ENCODE assay signal across 10 cellular contexts in the genomic region with DNA sequence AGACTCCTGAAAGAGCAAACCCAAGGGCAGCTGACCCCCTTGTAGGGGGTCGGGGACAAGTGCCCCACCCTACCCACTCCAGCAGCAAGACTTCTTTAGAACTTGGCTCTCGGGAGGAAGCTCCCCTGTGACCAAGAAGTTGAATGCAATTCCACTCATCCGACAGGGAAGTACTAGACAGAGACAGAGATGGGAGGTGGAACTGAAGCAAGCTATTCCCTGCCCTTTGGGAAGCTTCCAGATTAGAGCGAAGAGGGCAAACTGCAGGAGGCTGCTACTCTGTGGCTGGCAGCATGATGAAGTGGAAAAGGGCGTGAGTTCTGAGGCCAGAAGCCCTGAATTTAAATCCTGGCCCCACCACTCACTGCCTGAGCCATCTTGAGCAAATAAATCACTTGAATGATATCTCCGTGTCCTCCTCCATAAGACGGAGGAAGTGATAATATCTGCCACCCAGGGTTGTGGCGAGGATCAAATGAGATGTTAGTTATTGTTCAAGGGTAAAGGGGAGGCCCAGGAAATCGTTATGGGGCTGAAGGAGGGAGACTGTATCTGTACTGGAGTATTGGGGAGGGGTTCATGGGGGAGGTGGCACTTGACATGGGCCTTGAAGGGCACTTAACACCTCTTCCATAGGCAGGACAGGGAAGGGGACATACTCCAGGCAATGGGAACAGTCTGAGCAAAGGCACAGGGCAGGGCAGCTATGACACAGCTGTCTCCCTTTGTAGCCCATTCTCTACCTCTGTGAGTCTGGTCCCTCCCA. TPM values are rescaled to one million over a fixed set of nuclear protein-coding genes. Genes with fewer than 3 reads are reported as not detected.
DNase-seq lines count a peak whose midpoint lies in the region; ATAC-seq and TF ChIP-seq lines count a peak whose summit lies in the region.
"Had no signal": no experiment of that assay in that cellular context is flagged by ENCODE, and none has a peak within 500 bp of the region (broad histone marks: within the 10 kb centered on the region; RNA-seq: fewer than 3 reads in every experiment).

No MANE protein-coding gene starts in this region.

- ATAC-seq in WTC11: no peak
- peak; percentile 78 for ATAC-seq in activated naive CD8-positive, alpha-beta T cell treated with anti-CD3 and anti-CD28 coated beads, Interleukin-2, amount 50 U/mL, for 24 hours
- no peak for ATAC-seq in HG02970 (IDR thresholded peaks at IDR 0.05; ENCODE audit: low FRiP score, unreplicated experiment)
- ATAC-seq: left colon had no signal

- H3K9me3 ChIP-seq in KOPT-K1 (ENCODE audit: insufficient read depth, low read length, poor library complexity, severe bottlenecking): no peaks in the 10 kb centered on the region

- H3K4me3 Mint-ChIP-seq in WTC11 (peak overlapping the region; percentile 69; the same call in 1 of the 2 replicates), neural crest cell (peak overlapping the region; percentile 62)
- H3K4me3 Mint-ChIP-seq in activated naive CD8-positive, alpha-beta T cell treated with anti-CD3 and anti-CD28 coated beads, Interleukin-2, amount 50 U/mL, for 24 hours: peak overlapping the region; percentile 53

- H3K27ac ChIP-seq in KOPT-K1 (ENCODE audit: low read depth, low read length, poor library complexity, severe bottlenecking): peak overlapping the region; percentile 67

- H3K27me3 Mint-ChIP-seq in WTC11 (ENCODE audit: low read depth) (peaks cover 61% of the 10 kb centered on the region), neural crest cell (ENCODE audit: low read depth) (peaks cover 68% of the 10 kb centered on the region)
- H3K27me3 Mint-ChIP-seq in activated naive CD8-positive, alpha-beta T cell treated with anti-CD3 and anti-CD28 coated beads, Interleukin-2, amount 50 U/mL, for 24 hours: peaks cover 13% of the 10 kb centered on the region

- no peaks in the 10 kb centered on the region for H3K36me3 ChIP-seq in KOPT-K1 (ENCODE audit: insufficient read depth, low read length)

- CTCF ChIA-PET in WTC11 (lab: Charles Lee): interaction anchor here (0.5 to 2.5 kb wide), 25 partner anchors 8 to 366 kb away, joined by 3 to 26 read pairs (median 5); a partner anchor contains a TSS

- H3K4me1 Mint-ChIP-seq in WTC11 (peaks cover 56% of the 10 kb centered on the region), neural crest cell (peaks cover 26% of the 10 kb centered on the region)
- peaks cover 44% of the 10 kb centered on the region for H3K4me1 Mint-ChIP-seq in activated naive CD8-positive, alpha-beta T cell treated with anti-CD3 and anti-CD28 coated beads, Interleukin-2, amount 50 U/mL, for 24 hours

- H3K27ac Mint-ChIP-seq in WTC11 (no peak overlapping the region), neural crest cell (ENCODE audit: unreplicated experiment) (no peak overlapping the region)
- H3K27ac Mint-ChIP-seq in activated naive CD8-positive, alpha-beta T cell treated with anti-CD3 and anti-CD28 coated beads, Interleukin-2, amount 50 U/mL, for 24 hours: no peak overlapping the region

- TF ChIP-seq CTCF in WTC11 (IDR thresholded peaks at IDR 0.05) (no peak), neural crest cell (conservative IDR thresholded peaks at IDR 0.05) (no peak), GM10266 (IDR thresholded peaks at IDR 0.05; ENCODE audit: control insufficient read depth, insufficient read depth, low read depth, missing control alignments) (no peak)

- POLR2A ChIA-PET in WTC11 (lab: Charles Lee): interaction anchor here (1.1 to 1.7 kb wide), 3 partner anchors 8 to 88 kb away, joined by 4 to 7 read pairs (median 7); no protein-coding TSS in a partner anchor

- DNase-seq in WTC11 (ENCODE audit: low spot score) (no peak), neural crest cell (ENCODE audit: low read depth, low spot score) (no peak), SW480 (ENCODE audit: low spot score) (no peak), iPS-NIHi11 (ENCODE audit: low spot score) (no peak), GM10266 (ENCODE audit: extremely low spot score) (no peak)
- no peak for DNase-seq in activated naive CD8-positive, alpha-beta T cell treated with anti-CD3 and anti-CD28 coated beads, Interleukin-2, amount 50 U/mL, for 24 hours
- DNase-seq: left colon, NCI-H510A had no signal

- H3K36me3 Mint-ChIP-seq in WTC11 (no peaks in the 10 kb centered on the region), neural crest cell (ENCODE audit: low read depth) (no peaks in the 10 kb centered on the region)
- no peaks in the 10 kb centered on the region for H3K36me3 Mint-ChIP-seq in activated naive CD8-positive, alpha-beta T cell treated with anti-CD3 and anti-CD28 coated beads, Interleukin-2, amount 50 U/mL, for 24 hours (ENCODE audit: low read depth)

- no peaks in the 10 kb centered on the region for H3K9me3 Mint-ChIP-seq in WTC11
- no peaks in the 10 kb centered on the region for H3K9me3 Mint-ChIP-seq in activated naive CD8-positive, alpha-beta T cell treated with anti-CD3 and anti-CD28 coated beads, Interleukin-2, amount 50 U/mL, for 24 hours
- no peaks in the 10 kb centered on the region for H3K9me3 Mint-ChIP-seq in neural crest cell

TF ChIP-seq in WTC11, 78 proteins besides CTCF, POLR2A, EP300 and RAD21:
- no peak for TF ChIP-seq ZNF232 (CRISPR knock-in tag; IDR thresholded peaks at IDR 0.05)
- TF ChIP-seq, protein P1, sequence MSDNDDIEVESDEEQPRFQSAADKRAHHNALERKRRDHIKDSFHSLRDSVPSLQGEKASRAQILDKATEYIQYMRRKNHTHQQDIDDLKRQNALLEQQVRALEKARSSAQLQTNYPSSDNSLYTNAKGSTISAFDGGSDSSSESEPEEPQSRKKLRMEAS (CRISPR knock-in tag; IDR thresholded peaks at IDR 0.05): 0 out of 2 replicates have a peak, but pooled peaks have one; percentile 1

RNA-seq across cellular contexts. Expression of a gene that starts 16.2 kb away (rescaled TPM):
- 107 to 139 TPM (median 115 TPM) in 3 replicates for total RNA-seq in WTC11 (2021)
- 54.4 and 60.1 TPM in 2 replicates for total RNA-seq in neural crest cell

RNA-seq across cellular contexts. Expression of a gene that starts 50.4 kb away (rescaled TPM):
- total RNA-seq in WTC11 (2021) (560 to 611 TPM (median 602 TPM) in 3 replicates), neural crest cell (781 and 821 TPM in 2 replicates)

RNA-seq across cellular contexts. Expression of a gene that starts 53.6 kb away (rescaled TPM):
- 10.9 to 12.6 TPM (median 11.4 TPM) in 3 replicates for total RNA-seq in WTC11 (2021)
- total RNA-seq in neural crest cell: 0.71 and 0.75 TPM in 2 replicates
